7 cellular contexts compared by ENCODE assay signal in genomic region chr5:55159763-55160492, GRCh38. TPM values are rescaled to one million over a fixed set of nuclear protein-coding genes. Genes with fewer than 3 reads are reported as not detected.
A peak's percentile ranks its signal among the peaks of the same experiment; 100 is the strongest.
DNase-seq lines count a peak whose midpoint lies in the region; FAIRE-seq and TF ChIP-seq lines count a peak whose summit lies in the region.

A gene with protein sequence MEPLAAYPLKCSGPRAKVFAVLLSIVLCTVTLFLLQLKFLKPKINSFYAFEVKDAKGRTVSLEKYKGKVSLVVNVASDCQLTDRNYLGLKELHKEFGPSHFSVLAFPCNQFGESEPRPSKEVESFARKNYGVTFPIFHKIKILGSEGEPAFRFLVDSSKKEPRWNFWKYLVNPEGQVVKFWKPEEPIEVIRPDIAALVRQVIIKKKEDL (plus strand): TSS chr5:55160171. CDS start chr5:55160193, 22 bp downstream.

- no peaks in the 10 kb centered on the region for H3K9me3 Mint-ChIP-seq in neural crest cell

- H3K27me3 Mint-ChIP-seq in neural crest cell (ENCODE audit: low read depth) = peaks cover 13% of the 10 kb centered on the region

- no peaks in the 10 kb centered on the region for H3K9me3 ChIP-seq in ES-I3 (ENCODE audit: control insufficient read depth, insufficient read depth, low read length)

- H3K4me1 ChIP-seq in ES-I3 (ENCODE audit: insufficient read depth, low read length) = no peaks in the 10 kb centered on the region

- FAIRE-seq in frontal cortex (lab: Jason Lieb, UNC) = no peak

- H3K27ac Mint-ChIP-seq in neural crest cell (ENCODE audit: unreplicated experiment) = peak within 1 kb of the TSS; percentile 99

- H3K4me3 ChIP-seq in foreskin fibroblast (ENCODE audit: low read depth in 1 of 2, low read length in 2 of 2) = peak within 1 kb of the TSS; percentile 67 to 76

- H3K36me3 Mint-ChIP-seq in neural crest cell (ENCODE audit: low read depth) = peaks cover 4% of the 10 kb centered on the region

- peaks cover 4% of the 10 kb centered on the region for H3K36me3 ChIP-seq in ES-I3 (ENCODE audit: insufficient read depth, low read length)

- peak; percentile 43 for TF ChIP-seq CTCF in foreskin fibroblast (IDR thresholded peaks at IDR 0.05; ENCODE audit: low read depth, low read length)
- peak; percentile 80 for TF ChIP-seq CTCF in neural crest cell (conservative IDR thresholded peaks at IDR 0.05)

- H3K4me3 Mint-ChIP-seq in neural crest cell = peak within 1 kb of the TSS; percentile 91

- peaks cover 17% of the 10 kb centered on the region for H3K4me1 Mint-ChIP-seq in neural crest cell

- DNase-seq in LoVo (ENCODE audit: low spot score) = peak; percentile 61
- DNase-seq in T1000 (lab: John Stamatoyannopoulos, UW) = peak; percentile 35
- DNase-seq in foreskin fibroblast = peak; percentile 77 to 89
- DNase-seq in neural crest cell (ENCODE audit: low read depth, low spot score) = peak; percentile 41
- DNase-seq in cerebellar nuclear complex (lab: John Stamatoyannopoulos, UW) = no peak
- no peak for DNase-seq in frontal cortex (ENCODE audit: low spot score in 2 of 2)

- H3K9ac ChIP-seq in ES-I3 (ENCODE audit: low read depth, low read length) = peak within 1 kb of the TSS; percentile 92

RNA-seq across cellular contexts. Expression of the gene that starts here (rescaled TPM):
- total RNA-seq in neural crest cell (49.0 TPM in 2 replicates), frontal cortex (1.2 TPM)

Comparison
In these comparisons a context has a peak if more than half of its experiments do, and no peak if none do; other contexts are left out.
1. RNA of the gene that starts here (total RNA-seq): 49.0 TPM in neural crest cell; 1.2 TPM in frontal cortex (single experiment); every median in the first group is over 10 times any median in the second.
2. DNase-seq: peak in LoVo (single experiment), T1000 (single experiment), foreskin fibroblast (2 of 2) and neural crest cell (single experiment); none in cerebellar nuclear complex (0 of 2) and frontal cortex (0 of 2).